Comparison of ENCODE assay signal across 1 cellular context in the genomic region with DNA sequence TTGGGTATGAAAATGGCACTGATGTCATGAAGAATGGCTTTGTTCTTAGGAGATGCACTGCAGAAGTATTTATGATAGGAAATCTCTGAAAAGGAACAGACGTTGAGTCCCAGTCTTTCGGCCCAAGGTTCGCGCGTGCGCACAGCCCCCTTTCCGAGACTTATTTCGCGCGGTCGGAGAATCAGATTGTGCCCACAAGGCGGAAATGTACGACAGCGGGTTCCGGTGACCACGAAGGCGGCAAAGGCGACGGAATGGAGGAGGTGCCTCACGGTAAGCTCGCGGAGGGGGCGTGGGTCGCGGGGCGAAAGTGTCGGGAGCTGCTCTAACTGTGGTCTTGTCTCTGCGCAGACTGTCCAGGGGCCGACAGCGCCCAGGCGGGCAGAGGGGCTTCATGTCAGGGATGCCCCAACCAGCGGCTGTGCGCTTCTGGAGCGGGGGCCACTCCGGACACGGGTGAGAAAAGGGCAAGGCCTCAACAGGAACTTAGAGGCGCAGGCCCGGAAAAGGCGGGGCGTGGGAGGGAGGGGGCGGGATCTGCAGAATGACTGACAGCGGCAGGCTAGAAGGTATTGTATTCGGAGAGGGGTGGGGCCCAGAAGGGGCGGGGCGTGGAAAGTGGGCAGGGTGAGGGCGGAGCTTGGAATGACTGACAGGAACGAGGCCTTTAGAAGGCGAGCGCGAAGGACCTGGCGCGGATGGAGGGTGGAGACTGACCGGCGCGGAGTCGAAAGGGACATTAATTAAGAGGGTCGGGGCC.
TF ChIP-seq lines count a peak whose summit lies in the region.

TSS of gene NUBP1 (plus strand) at position 233 of the 760 bp plus-strand sequence. CDS start at position 255, 22 bp downstream.

TF ChIP-seq in K562, 482 proteins besides CTCF, POLR2A, EP300 and RAD21 (continued from another document):
- TF ChIP-seq, protein P1, sequence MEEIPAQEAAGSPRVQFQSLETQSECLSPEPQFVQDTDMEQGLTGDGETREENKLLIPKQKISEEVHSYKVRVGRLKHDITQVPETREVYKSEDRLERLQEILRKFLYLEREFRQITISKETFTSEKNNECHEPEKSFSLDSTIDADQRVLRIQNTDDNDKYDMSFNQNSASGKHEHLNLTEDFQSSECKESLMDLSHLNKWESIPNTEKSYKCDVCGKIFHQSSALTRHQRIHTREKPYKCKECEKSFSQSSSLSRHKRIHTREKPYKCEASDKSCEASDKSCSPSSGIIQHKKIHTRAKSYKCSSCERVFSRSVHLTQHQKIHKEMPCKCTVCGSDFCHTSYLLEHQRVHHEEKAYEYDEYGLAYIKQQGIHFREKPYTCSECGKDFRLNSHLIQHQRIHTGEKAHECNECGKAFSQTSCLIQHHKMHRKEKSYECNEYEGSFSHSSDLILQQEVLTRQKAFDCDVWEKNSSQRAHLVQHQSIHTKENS (CRISPR knock-in tag; IDR thresholded peaks at IDR 0.05) = no peak
- TF ChIP-seq RAD51 (IDR thresholded peaks at IDR 0.05; ENCODE audit: borderline replicate concordance, low read depth) (no peak), ZSCAN32 (CRISPR knock-in tag; IDR thresholded peaks at IDR 0.05) (no peak), ZNF311 (CRISPR knock-in tag; IDR thresholded peaks at IDR 0.05) (no peak), NFRKB (IDR thresholded peaks at IDR 0.05; ENCODE audit: low read depth) (peak; percentile 75; the same call in 1 of the 2 replicates), CC2D1A (IDR thresholded peaks at IDR 0.05) (no peak), USF1 (CRISPR knock-in tag; IDR thresholded peaks at IDR 0.05) (no peak), MAFK (IDR thresholded peaks at IDR 0.05; ENCODE audit: low read length) (0 out of 2 replicates have a peak, but pooled peaks have one; percentile 14), POLR2B (IDR thresholded peaks at IDR 0.05; ENCODE audit: low read depth, partially characterized antibody) (peak; percentile 96), PHF8 (IDR thresholded peaks at IDR 0.05; ENCODE audit: borderline replicate concordance, low read length) (peak; percentile 99), SP1 (CRISPR knock-in tag; IDR thresholded peaks at IDR 0.05) (peak; percentile 86; the same call in 1 of the 2 replicates), ZNF740 (CRISPR knock-in tag; IDR thresholded peaks at IDR 0.05) (no peak), ZNF740 (tag; IDR thresholded peaks at IDR 0.05) (no peak), ZNF217 (CRISPR knock-in tag; IDR thresholded peaks at IDR 0.05) (no peak), HMGN3 (IDR thresholded peaks at IDR 0.05; ENCODE audit: borderline replicate concordance, extremely low read depth, insufficient read length, low read depth, low read length) (peak; percentile 78), L3MBTL2 (IDR thresholded peaks at IDR 0.05) (peak; percentile 94), HDAC8 (tag; IDR thresholded peaks at IDR 0.05) (peak; percentile 44; the same call in 1 of the 2 replicates), MIER1 (IDR thresholded peaks at IDR 0.05; ENCODE audit: low read depth) (no peak), FOXK2 (conservative IDR thresholded peaks at IDR 0.05 in 1 of 2, IDR thresholded peaks at IDR 0.05 in 1 of 2; ENCODE audit: low read depth in 2 of 2) (peak in 1 of 2 experiments; percentile 86; a peak in 3 of 4 replicates), FOXJ3 (CRISPR knock-in tag; IDR thresholded peaks at IDR 0.05) (no peak), PHB (CRISPR knock-in tag; IDR thresholded peaks at IDR 0.05) (no peak), ZNF431 (CRISPR knock-in tag; IDR thresholded peaks at IDR 0.05) (no peak), SPI1 (IDR thresholded peaks at IDR 0.05; ENCODE audit: borderline replicate concordance, low read depth, low read length) (no peak), RREB1 (CRISPR knock-in tag; IDR thresholded peaks at IDR 0.05) (peak; percentile 66; the same call in 1 of the 2 replicates), ZKSCAN1 (IDR thresholded peaks at IDR 0.05; ENCODE audit: low read depth, low read length) (0 out of 2 replicates have a peak, but pooled peaks have one; percentile 29), SMARCC2 (IDR thresholded peaks at IDR 0.05; ENCODE audit: low read depth) (no peak), FOXA1 (IDR thresholded peaks at IDR 0.05; ENCODE audit: borderline replicate concordance) (no peak)
- TF ChIP-seq, protein P2, sequence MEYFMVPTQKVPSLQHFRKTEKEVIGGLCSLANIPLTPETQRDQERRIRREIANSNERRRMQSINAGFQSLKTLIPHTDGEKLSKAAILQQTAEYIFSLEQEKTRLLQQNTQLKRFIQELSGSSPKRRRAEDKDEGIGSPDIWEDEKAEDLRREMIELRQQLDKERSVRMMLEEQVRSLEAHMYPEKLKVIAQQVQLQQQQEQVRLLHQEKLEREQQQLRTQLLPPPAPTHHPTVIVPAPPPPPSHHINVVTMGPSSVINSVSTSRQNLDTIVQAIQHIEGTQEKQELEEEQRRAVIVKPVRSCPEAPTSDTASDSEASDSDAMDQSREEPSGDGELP (CRISPR knock-in tag; IDR thresholded peaks at IDR 0.05; ENCODE audit: borderline replicate concordance) = peak; percentile 94
- TF ChIP-seq, protein P3, sequence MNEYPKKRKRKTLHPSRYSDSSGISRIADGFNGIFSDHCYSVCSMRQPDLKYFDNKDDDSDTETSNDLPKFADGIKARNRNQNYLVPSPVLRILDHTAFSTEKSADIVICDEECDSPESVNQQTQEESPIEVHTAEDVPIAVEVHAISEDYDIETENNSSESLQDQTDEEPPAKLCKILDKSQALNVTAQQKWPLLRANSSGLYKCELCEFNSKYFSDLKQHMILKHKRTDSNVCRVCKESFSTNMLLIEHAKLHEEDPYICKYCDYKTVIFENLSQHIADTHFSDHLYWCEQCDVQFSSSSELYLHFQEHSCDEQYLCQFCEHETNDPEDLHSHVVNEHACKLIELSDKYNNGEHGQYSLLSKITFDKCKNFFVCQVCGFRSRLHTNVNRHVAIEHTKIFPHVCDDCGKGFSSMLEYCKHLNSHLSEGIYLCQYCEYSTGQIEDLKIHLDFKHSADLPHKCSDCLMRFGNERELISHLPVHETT (CRISPR knock-in tag; conservative IDR thresholded peaks at IDR 0.05 in 1 of 2, IDR thresholded peaks at IDR 0.05 in 1 of 2) = peak in 1 of 2 experiments; percentile 83; a peak in 2 of 4 replicates
- TF ChIP-seq, protein P4, sequence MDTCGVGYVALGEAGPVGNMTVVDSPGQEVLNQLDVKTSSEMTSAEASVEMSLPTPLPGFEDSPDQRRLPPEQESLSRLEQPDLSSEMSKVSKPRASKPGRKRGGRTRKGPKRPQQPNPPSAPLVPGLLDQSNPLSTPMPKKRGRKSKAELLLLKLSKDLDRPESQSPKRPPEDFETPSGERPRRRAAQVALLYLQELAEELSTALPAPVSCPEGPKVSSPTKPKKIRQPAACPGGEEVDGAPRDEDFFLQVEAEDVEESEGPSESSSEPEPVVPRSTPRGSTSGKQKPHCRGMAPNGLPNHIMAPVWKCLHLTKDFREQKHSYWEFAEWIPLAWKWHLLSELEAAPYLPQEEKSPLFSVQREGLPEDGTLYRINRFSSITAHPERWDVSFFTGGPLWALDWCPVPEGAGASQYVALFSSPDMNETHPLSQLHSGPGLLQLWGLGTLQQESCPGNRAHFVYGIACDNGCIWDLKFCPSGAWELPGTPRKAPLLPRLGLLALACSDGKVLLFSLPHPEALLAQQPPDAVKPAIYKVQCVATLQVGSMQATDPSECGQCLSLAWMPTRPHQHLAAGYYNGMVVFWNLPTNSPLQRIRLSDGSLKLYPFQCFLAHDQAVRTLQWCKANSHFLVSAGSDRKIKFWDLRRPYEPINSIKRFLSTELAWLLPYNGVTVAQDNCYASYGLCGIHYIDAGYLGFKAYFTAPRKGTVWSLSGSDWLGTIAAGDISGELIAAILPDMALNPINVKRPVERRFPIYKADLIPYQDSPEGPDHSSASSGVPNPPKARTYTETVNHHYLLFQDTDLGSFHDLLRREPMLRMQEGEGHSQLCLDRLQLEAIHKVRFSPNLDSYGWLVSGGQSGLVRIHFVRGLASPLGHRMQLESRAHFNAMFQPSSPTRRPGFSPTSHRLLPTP (IDR thresholded peaks at IDR 0.05; ENCODE audit: borderline replicate concordance, extremely low read depth, insufficient read length) = no peak
